1 cellular context compared by ENCODE assay signal in genomic region chr22:49202226-49202625, GRCh38.
TF ChIP-seq lines count a peak whose summit lies in the region.

No MANE protein-coding gene starts in this region.

TF ChIP-seq in WTC11, 78 proteins besides CTCF, POLR2A, EP300 and RAD21 (continued from another document):
- TF ChIP-seq, protein P1, sequence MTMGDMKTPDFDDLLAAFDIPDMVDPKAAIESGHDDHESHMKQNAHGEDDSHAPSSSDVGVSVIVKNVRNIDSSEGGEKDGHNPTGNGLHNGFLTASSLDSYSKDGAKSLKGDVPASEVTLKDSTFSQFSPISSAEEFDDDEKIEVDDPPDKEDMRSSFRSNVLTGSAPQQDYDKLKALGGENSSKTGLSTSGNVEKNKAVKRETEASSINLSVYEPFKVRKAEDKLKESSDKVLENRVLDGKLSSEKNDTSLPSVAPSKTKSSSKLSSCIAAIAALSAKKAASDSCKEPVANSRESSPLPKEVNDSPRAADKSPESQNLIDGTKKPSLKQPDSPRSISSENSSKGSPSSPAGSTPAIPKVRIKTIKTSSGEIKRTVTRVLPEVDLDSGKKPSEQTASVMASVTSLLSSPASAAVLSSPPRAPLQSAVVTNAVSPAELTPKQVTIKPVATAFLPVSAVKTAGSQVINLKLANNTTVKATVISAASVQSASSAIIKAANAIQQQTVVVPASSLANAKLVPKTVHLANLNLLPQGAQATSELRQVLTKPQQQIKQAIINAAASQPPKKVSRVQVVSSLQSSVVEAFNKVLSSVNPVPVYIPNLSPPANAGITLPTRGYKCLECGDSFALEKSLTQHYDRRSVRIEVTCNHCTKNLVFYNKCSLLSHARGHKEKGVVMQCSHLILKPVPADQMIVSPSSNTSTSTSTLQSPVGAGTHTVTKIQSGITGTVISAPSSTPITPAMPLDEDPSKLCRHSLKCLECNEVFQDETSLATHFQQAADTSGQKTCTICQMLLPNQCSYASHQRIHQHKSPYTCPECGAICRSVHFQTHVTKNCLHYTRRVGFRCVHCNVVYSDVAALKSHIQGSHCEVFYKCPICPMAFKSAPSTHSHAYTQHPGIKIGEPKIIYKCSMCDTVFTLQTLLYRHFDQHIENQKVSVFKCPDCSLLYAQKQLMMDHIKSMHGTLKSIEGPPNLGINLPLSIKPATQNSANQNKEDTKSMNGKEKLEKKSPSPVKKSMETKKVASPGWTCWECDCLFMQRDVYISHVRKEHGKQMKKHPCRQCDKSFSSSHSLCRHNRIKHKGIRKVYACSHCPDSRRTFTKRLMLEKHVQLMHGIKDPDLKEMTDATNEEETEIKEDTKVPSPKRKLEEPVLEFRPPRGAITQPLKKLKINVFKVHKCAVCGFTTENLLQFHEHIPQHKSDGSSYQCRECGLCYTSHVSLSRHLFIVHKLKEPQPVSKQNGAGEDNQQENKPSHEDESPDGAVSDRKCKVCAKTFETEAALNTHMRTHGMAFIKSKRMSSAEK (CRISPR knock-in tag; IDR thresholded peaks at IDR 0.05; ENCODE audit: borderline replicate concordance): no peak
- no peak for TF ChIP-seq MLX (CRISPR knock-in tag; IDR thresholded peaks at IDR 0.05)
- TF ChIP-seq E2F5 (CRISPR knock-in tag; IDR thresholded peaks at IDR 0.05): no peak
